In genomic region chr5:41509399-41510175, GRCh38 we compare ENCODE assay signal across 8 cellular contexts. TPM values are rescaled to one million over a fixed set of nuclear protein-coding genes. Genes with fewer than 3 reads are reported as not detected.
DNase-seq lines count a peak whose midpoint lies in the region; ATAC-seq and TF ChIP-seq lines count a peak whose summit lies in the region.
"Had no signal": no experiment of that assay in that cellular context is flagged by ENCODE, and none has a peak within 500 bp of the region (broad histone marks: within the 10 kb centered on the region; RNA-seq: fewer than 3 reads in every experiment).

No MANE protein-coding gene starts in this region.

- 43 to 48% methylated on average over 18 to 30 of the region's 35 CpGs for WGBS in upper lobe of left lung, 2 donors

- H3K4me1 ChIP-seq in muscle layer of duodenum (ENCODE audit: control insufficient read depth in 1 of 2, insufficient read depth in 2 of 2, low read length in 2 of 2) = peaks cover 0 to 9% of the 10 kb centered on the region in 2 donors
- H3K4me1 ChIP-seq in upper lobe of left lung = peaks cover 0 to 14% (median 6%) of the 10 kb centered on the region in 4 donors

- DNase-seq in fibroblast of mammary gland (ENCODE audit: low read depth) (no peak), upper lobe of left lung (peak in 1 of 2 donors; percentile 46), DMS153 treated with DMSO at 0.1 percent for 48 hours (lab: John Stamatoyannopoulos, UW; ENCODE audit: unreplicated experiment) (no peak), 8988T (no peak)
- DNase-seq: activated CD8-positive, alpha-beta T cell treated with anti-CD3 and anti-CD28 coated beads, Interleukin-2, amount 10 ng/mL, durations not matched to agents 7 days and 5 days had no signal

- H3K36me3 ChIP-seq in muscle layer of duodenum (ENCODE audit: control insufficient read depth in 1 of 2, insufficient read depth in 2 of 2, low read length in 2 of 2) (no peaks in the 10 kb centered on the region), upper lobe of left lung (no peaks in the 10 kb centered on the region)

- H3K9me3 ChIP-seq in muscle layer of duodenum (ENCODE audit: control insufficient read depth in 1 of 2, low read length in 2 of 2) (no peaks in the 10 kb centered on the region), upper lobe of left lung (no peaks in the 10 kb centered on the region)

- TF ChIP-seq CTCF in fibroblast of mammary gland (conservative IDR thresholded peaks at IDR 0.05; ENCODE audit: control insufficient read depth, insufficient read depth, low read depth, low read length) (no peak), upper lobe of left lung (IDR thresholded peaks at IDR 0.05) (no peak)

- ATAC-seq in SK-N-SH treated with all-trans-retinoic acid at 6 μM for 48 hours (peak; percentile 59), upper lobe of left lung (ENCODE audit: low FRiP score in 2 of 2) (peak in 1 of 2 donors; percentile 20), GM18873 (IDR thresholded peaks at IDR 0.05; ENCODE audit: low FRiP score, unreplicated experiment) (no peak)
- ATAC-seq: activated CD8-positive, alpha-beta T cell treated with anti-CD3 and anti-CD28 coated beads, Interleukin-2, amount 10 ng/mL, durations not matched to agents 7 days and 5 days had no signal

- H3K27ac ChIP-seq in muscle layer of duodenum (ENCODE audit: low read length) (no peak overlapping the region), upper lobe of left lung (no peak overlapping the region)

- TF ChIP-seq EP300 in upper lobe of left lung (IDR thresholded peaks at IDR 0.05) = no peak

- H3K4me3 ChIP-seq in fibroblast of mammary gland (ENCODE audit: control insufficient read depth, low read depth, low read length) (peak overlapping the region; percentile 61), muscle layer of duodenum (ENCODE audit: low read depth in 1 of 2, low read length in 2 of 2) (peak overlapping the region; percentile 52 to 72), upper lobe of left lung (peak overlapping the region; percentile 8 to 53 (median 42))

- H3K27me3 ChIP-seq in muscle layer of duodenum (ENCODE audit: low read depth, low read length) = peaks cover 9% of the 10 kb centered on the region
- peaks cover 0 to 6% (median 2%) of the 10 kb centered on the region in 4 donors for H3K27me3 ChIP-seq in upper lobe of left lung

- TF ChIP-seq POLR2A in upper lobe of left lung (IDR thresholded peaks at IDR 0.05) = no peak

TF ChIP-seq in SK-N-SH treated with all-trans-retinoic acid at 6 μM for 48 hours, 23 proteins besides CTCF, POLR2A, EP300 and RAD21:
- TF ChIP-seq ESRRG (CRISPR knock-in tag; IDR thresholded peaks at IDR 0.05) = no peak
- TF ChIP-seq OSR1 (CRISPR knock-in tag; IDR thresholded peaks at IDR 0.05) = no peak
- no peak for TF ChIP-seq ZC3H10 (CRISPR knock-in tag; IDR thresholded peaks at IDR 0.05)
- TF ChIP-seq POU6F1 (CRISPR knock-in tag; IDR thresholded peaks at IDR 0.05; ENCODE audit: borderline replicate concordance, low read depth) = no peak
- TF ChIP-seq CSDC2 (CRISPR knock-in tag; IDR thresholded peaks at IDR 0.05) = no peak
- no peak for TF ChIP-seq SNAI2 (CRISPR knock-in tag; IDR thresholded peaks at IDR 0.05)
- no peak for TF ChIP-seq CSRNP3 (CRISPR knock-in tag; IDR thresholded peaks at IDR 0.05)
- no peak for TF ChIP-seq ARNTL (CRISPR knock-in tag; IDR thresholded peaks at IDR 0.05; ENCODE audit: borderline replicate concordance, low read depth)
- no peak for TF ChIP-seq ZNF70 (CRISPR knock-in tag; IDR thresholded peaks at IDR 0.05)
- no peak for TF ChIP-seq RARB (CRISPR knock-in tag; IDR thresholded peaks at IDR 0.05)
- TF ChIP-seq TCF4 (CRISPR knock-in tag; IDR thresholded peaks at IDR 0.05; ENCODE audit: borderline replicate concordance) = no peak
- TF ChIP-seq ZNF565 (CRISPR knock-in tag; conservative IDR thresholded peaks at IDR 0.05; ENCODE audit: low read depth) = no peak
- no peak for TF ChIP-seq PPARA (CRISPR knock-in tag; IDR thresholded peaks at IDR 0.05; ENCODE audit: borderline replicate concordance)
- TF ChIP-seq BACH2 (CRISPR knock-in tag; IDR thresholded peaks at IDR 0.05; ENCODE audit: borderline replicate concordance) = no peak
- no peak for TF ChIP-seq ZFP3 (CRISPR knock-in tag; IDR thresholded peaks at IDR 0.05)
- TF ChIP-seq TOX (CRISPR knock-in tag; IDR thresholded peaks at IDR 0.05; ENCODE audit: borderline replicate concordance) = no peak
TF ChIP-seq in SK-N-SH treated with all-trans-retinoic acid at 6 μM for 48 hours: peak in this region for 0.

RNA-seq across cellular contexts. Expression of gene PLCXD3, which starts 0.8 kb away (rescaled TPM):
- total RNA-seq in upper lobe of left lung = 1 to 10 TPM; 1.0 to 2.9 (median 2.2) TPM
- total RNA-seq: activated CD8-positive, alpha-beta T cell treated with anti-CD3 and anti-CD28 coated beads, Interleukin-2, amount 10 ng/mL, durations not matched to agents 7 days and 5 days had no signal
